Comparison of ENCODE assay signal across 21 cellular contexts in the genomic region with DNA sequence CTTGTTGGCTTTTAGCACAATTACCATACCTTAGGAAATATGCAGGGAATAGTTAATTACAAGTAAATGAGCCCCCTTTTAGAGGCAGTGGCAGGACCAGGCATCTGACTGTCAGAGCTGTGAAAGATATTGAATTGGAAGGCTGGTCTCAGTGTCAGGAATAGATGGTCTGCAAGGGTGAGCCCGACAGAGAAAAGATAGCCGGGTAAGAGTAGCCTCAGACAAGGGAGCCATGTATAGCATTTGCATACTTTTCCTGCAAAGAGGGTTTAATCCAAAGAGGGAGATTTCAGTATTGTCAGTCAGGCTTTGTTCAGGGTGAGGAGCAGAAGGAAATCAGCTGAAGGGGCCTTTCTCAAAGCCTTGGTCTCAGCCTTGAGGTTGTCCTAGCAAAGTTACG.
"Had no signal": no experiment of that assay in that cellular context is flagged by ENCODE, and none has a peak within 500 bp of the region (broad histone marks: within the 10 kb centered on the region; RNA-seq: fewer than 3 reads in every experiment).

No MANE protein-coding gene starts in this region.

- H3K4me1 Mint-ChIP-seq: nephron progenitor cell; stimulated activated naive CD8-positive, alpha-beta T cell treated with anti-CD3 and anti-CD28 coated beads, Interleukin-15, amount 100 ng/mL, for 72 hours had no signal

- H3K9me3 ChIP-seq: heart left ventricle, spleen, testis, tibial nerve, upper lobe of right lung, vagina had no signal

- H3K4me1 ChIP-seq: testis, tibial nerve, upper lobe of right lung, vagina had no signal

- H3K4me3 ChIP-seq: coronary artery, heart left ventricle, spleen, testis, tibial nerve, upper lobe of right lung, vagina had no signal

- H3K36me3 ChIP-seq: heart left ventricle, tibial nerve, upper lobe of right lung, vagina had no signal

- H3K27me3 ChIP-seq: heart left ventricle, spleen, testis, tibial nerve, upper lobe of right lung, vagina had no signal

- H3K4me3 Mint-ChIP-seq: naive B cell; nephron progenitor cell; stimulated activated naive B cell treated with anti-CD40 and anti-IgM and Interleukin-4, amounts not matched to agents 10 μg/mL and 1 μg/mL and 100 μg/mL, for 72 hours; stimulated activated naive CD8-positive, alpha-beta T cell treated with anti-CD3 and anti-CD28 coated beads, Interleukin-15, amount 100 ng/mL, for 72 hours had no signal

- DNase-seq: effector CD4-positive, alpha-beta T cell; foreskin melanocyte; heart left ventricle; hippocampal formation; kidney glomerular epithelial cell; naive B cell; nephron progenitor cell; posterior cingulate gyrus; spleen; stimulated activated CD4-positive, alpha-beta T cell treated with anti-CD3 and anti-CD28 coated beads, Interleukin-15, amount 100 ng/mL, for 24 hours; stimulated activated CD4-positive, alpha-beta T cell treated with anti-CD3 and anti-CD28 coated beads, Interleukin-1b, Interleukin-23, amount 100 ng/mL, for 48 hours; stimulated activated CD4-positive, alpha-beta T cell treated with anti-CD3 and anti-CD28 coated beads, Interleukin-4, amount 100 ng/mL, for 24 hours; stimulated activated naive B cell treated with anti-CD40 and anti-IgM and Interleukin-4, amounts not matched to agents 10 μg/mL and 1 μg/mL and 100 μg/mL, for 72 hours; stimulated activated naive CD8-positive, alpha-beta T cell treated with anti-CD3 and anti-CD28 coated beads, Interleukin-15, amount 100 ng/mL, for 72 hours; testis; upper lobe of right lung had no signal

- ATAC-seq: heart left ventricle; left lobe of liver; sciatic nerve; stimulated activated naive B cell treated with anti-CD40 and anti-IgM and Interleukin-4, amounts not matched to agents 10 μg/mL and 1 μg/mL and 100 μg/mL, for 72 hours; stimulated activated naive CD8-positive, alpha-beta T cell treated with anti-CD3 and anti-CD28 coated beads, Interleukin-15, amount 100 ng/mL, for 72 hours; upper lobe of right lung had no signal

- H3K27me3 Mint-ChIP-seq: naive B cell; stimulated activated naive B cell treated with anti-CD40 and anti-IgM and Interleukin-4, amounts not matched to agents 10 μg/mL and 1 μg/mL and 100 μg/mL, for 72 hours had no signal

- H3K27ac Mint-ChIP-seq: nephron progenitor cell; stimulated activated naive B cell treated with anti-CD40 and anti-IgM and Interleukin-4, amounts not matched to agents 10 μg/mL and 1 μg/mL and 100 μg/mL, for 72 hours; stimulated activated naive CD8-positive, alpha-beta T cell treated with anti-CD3 and anti-CD28 coated beads, Interleukin-15, amount 100 ng/mL, for 72 hours had no signal

- H3K9me3 Mint-ChIP-seq: naive B cell; nephron progenitor cell; stimulated activated naive B cell treated with anti-CD40 and anti-IgM and Interleukin-4, amounts not matched to agents 10 μg/mL and 1 μg/mL and 100 μg/mL, for 72 hours; stimulated activated naive CD8-positive, alpha-beta T cell treated with anti-CD3 and anti-CD28 coated beads, Interleukin-15, amount 100 ng/mL, for 72 hours had no signal

- H3K27ac ChIP-seq: coronary artery, heart left ventricle, spleen, testis, tibial nerve, upper lobe of right lung, vagina had no signal
